Comparison of ENCODE assay signal across 1 cellular context in genomic region chr11:34339149-34340064, GRCh38.
A peak's percentile ranks its signal among the peaks of the same experiment; 100 is the strongest.
TF ChIP-seq lines count a peak whose summit lies in the region.

No MANE protein-coding gene starts in this region.

TF ChIP-seq in HepG2, 621 proteins besides CTCF, POLR2A, EP300 and RAD21 (continued from another document and continues in another):
- TF ChIP-seq ZNF704 (CRISPR knock-in tag; IDR thresholded peaks at IDR 0.05; ENCODE audit: borderline replicate concordance): no peak
- no peak for TF ChIP-seq NFE2L1 (CRISPR knock-in tag; IDR thresholded peaks at IDR 0.05; ENCODE audit: borderline replicate concordance)
- no peak for TF ChIP-seq CC2D1A (CRISPR knock-in tag; IDR thresholded peaks at IDR 0.05)
- peak; percentile 64; the same call in 1 of the 2 replicates for TF ChIP-seq MIER3 (CRISPR knock-in tag; IDR thresholded peaks at IDR 0.05; ENCODE audit: borderline replicate concordance)
- TF ChIP-seq ZC3H13 (CRISPR knock-in tag; IDR thresholded peaks at IDR 0.05): no peak
- no peak for TF ChIP-seq ATF5 (CRISPR knock-in tag; IDR thresholded peaks at IDR 0.05; ENCODE audit: low read depth)
- TF ChIP-seq ARHGAP35 (CRISPR knock-in tag; IDR thresholded peaks at IDR 0.05; ENCODE audit: borderline replicate concordance): no peak
- peak; percentile 53; the same call in 1 of the 2 replicates for TF ChIP-seq CBX5 (CRISPR knock-in tag; IDR thresholded peaks at IDR 0.05; ENCODE audit: borderline replicate concordance)
- TF ChIP-seq ARID2 (CRISPR knock-in tag; IDR thresholded peaks at IDR 0.05; ENCODE audit: borderline replicate concordance): peak; percentile 35; the same call in 1 of the 2 replicates
- peak; percentile 76 for TF ChIP-seq TEAD3 (CRISPR knock-in tag; optimal IDR thresholded peaks at IDR 0.05; ENCODE audit: borderline replicate concordance)
- no peak for TF ChIP-seq FOXA1 (IDR thresholded peaks at IDR 0.05)
- TF ChIP-seq FOXA1 (CRISPR knock-in tag; IDR thresholded peaks at IDR 0.05): peak; percentile 51; the same call in 1 of the 2 replicates
- no peak for TF ChIP-seq CBX1 (IDR thresholded peaks at IDR 0.05; ENCODE audit: low read depth)
- TF ChIP-seq ZNF253 (CRISPR knock-in tag; IDR thresholded peaks at IDR 0.05; ENCODE audit: borderline replicate concordance): no peak
- TF ChIP-seq ZNF619 (CRISPR knock-in tag; IDR thresholded peaks at IDR 0.05): no peak
- no peak for TF ChIP-seq ZUFSP (CRISPR knock-in tag; IDR thresholded peaks at IDR 0.05; ENCODE audit: borderline replicate concordance)
- no peak for TF ChIP-seq NR1H2 (CRISPR knock-in tag; IDR thresholded peaks at IDR 0.05; ENCODE audit: borderline replicate concordance, low read depth)
- TF ChIP-seq ZNF737 (CRISPR knock-in tag; IDR thresholded peaks at IDR 0.05; ENCODE audit: borderline replicate concordance): no peak
- TF ChIP-seq MED8 (CRISPR knock-in tag; IDR thresholded peaks at IDR 0.05; ENCODE audit: insufficient replicate concordance): no peak
- peak; percentile 56; the same call in 1 of the 2 replicates for TF ChIP-seq ZNF12 (CRISPR knock-in tag; IDR thresholded peaks at IDR 0.05)
- peak; percentile 78; the same call in 1 of the 2 replicates for TF ChIP-seq ATF2 (CRISPR knock-in tag; IDR thresholded peaks at IDR 0.05)
- no peak for TF ChIP-seq NFRKB (IDR thresholded peaks at IDR 0.05)
- no peak for TF ChIP-seq TAF15 (IDR thresholded peaks at IDR 0.05; ENCODE audit: low read depth, low read length, poor library complexity, severe bottlenecking)
- peak; percentile 64; the same call in 1 of the 2 replicates for TF ChIP-seq CREM (IDR thresholded peaks at IDR 0.05)
- no peak for TF ChIP-seq CREM (CRISPR knock-in tag; IDR thresholded peaks at IDR 0.05)
- TF ChIP-seq KIAA2018 (CRISPR knock-in tag; IDR thresholded peaks at IDR 0.05; ENCODE audit: borderline replicate concordance): no peak
- TF ChIP-seq CAMTA2 (CRISPR knock-in tag; IDR thresholded peaks at IDR 0.05; ENCODE audit: borderline replicate concordance): no peak
- TF ChIP-seq CEBPG (CRISPR knock-in tag; IDR thresholded peaks at IDR 0.05): peak; percentile 91
- TF ChIP-seq MBD4 (IDR thresholded peaks at IDR 0.05; ENCODE audit: borderline replicate concordance, low read length): peak; percentile 26; the same call in 1 of the 2 replicates
- TF ChIP-seq CREB1 (IDR thresholded peaks at IDR 0.05): no peak
- peak; percentile 58 for TF ChIP-seq CREB1 (CRISPR knock-in tag; IDR thresholded peaks at IDR 0.05)
- TF ChIP-seq MYNN (CRISPR knock-in tag; IDR thresholded peaks at IDR 0.05; ENCODE audit: low read depth): no peak
- TF ChIP-seq IKZF4 (CRISPR knock-in tag; IDR thresholded peaks at IDR 0.05; ENCODE audit: borderline replicate concordance, low read depth, not compliant biosample characterization): no peak
- peak; percentile 67; the same call in 1 of the 2 replicates for TF ChIP-seq POGK (CRISPR knock-in tag; conservative IDR thresholded peaks at IDR 0.05)
- TF ChIP-seq MTA3 (CRISPR knock-in tag; IDR thresholded peaks at IDR 0.05): no peak
- no peak for TF ChIP-seq SMAD9 (CRISPR knock-in tag; IDR thresholded peaks at IDR 0.05)
- TF ChIP-seq ZNF790 (CRISPR knock-in tag; IDR thresholded peaks at IDR 0.05; ENCODE audit: borderline replicate concordance): no peak
- no peak for TF ChIP-seq ZNF383 (CRISPR knock-in tag; IDR thresholded peaks at IDR 0.05; ENCODE audit: borderline replicate concordance)
- no peak for TF ChIP-seq NBN (conservative IDR thresholded peaks at IDR 0.05)
- no peak for TF ChIP-seq TRIM22 (IDR thresholded peaks at IDR 0.05)
- peak; percentile 67 for TF ChIP-seq ELF1 (CRISPR knock-in tag; IDR thresholded peaks at IDR 0.05)
- TF ChIP-seq ZIK1 (CRISPR knock-in tag; IDR thresholded peaks at IDR 0.05; ENCODE audit: borderline replicate concordance, low read depth): 0 out of 2 replicates have a peak, but pooled peaks have one; percentile 61
- TF ChIP-seq ZNF569 (CRISPR knock-in tag; IDR thresholded peaks at IDR 0.05; ENCODE audit: borderline replicate concordance): no peak
- TF ChIP-seq MLXIP (CRISPR knock-in tag; IDR thresholded peaks at IDR 0.05; ENCODE audit: borderline replicate concordance): no peak
